10 cellular contexts compared by ENCODE assay signal in the genomic region with DNA sequence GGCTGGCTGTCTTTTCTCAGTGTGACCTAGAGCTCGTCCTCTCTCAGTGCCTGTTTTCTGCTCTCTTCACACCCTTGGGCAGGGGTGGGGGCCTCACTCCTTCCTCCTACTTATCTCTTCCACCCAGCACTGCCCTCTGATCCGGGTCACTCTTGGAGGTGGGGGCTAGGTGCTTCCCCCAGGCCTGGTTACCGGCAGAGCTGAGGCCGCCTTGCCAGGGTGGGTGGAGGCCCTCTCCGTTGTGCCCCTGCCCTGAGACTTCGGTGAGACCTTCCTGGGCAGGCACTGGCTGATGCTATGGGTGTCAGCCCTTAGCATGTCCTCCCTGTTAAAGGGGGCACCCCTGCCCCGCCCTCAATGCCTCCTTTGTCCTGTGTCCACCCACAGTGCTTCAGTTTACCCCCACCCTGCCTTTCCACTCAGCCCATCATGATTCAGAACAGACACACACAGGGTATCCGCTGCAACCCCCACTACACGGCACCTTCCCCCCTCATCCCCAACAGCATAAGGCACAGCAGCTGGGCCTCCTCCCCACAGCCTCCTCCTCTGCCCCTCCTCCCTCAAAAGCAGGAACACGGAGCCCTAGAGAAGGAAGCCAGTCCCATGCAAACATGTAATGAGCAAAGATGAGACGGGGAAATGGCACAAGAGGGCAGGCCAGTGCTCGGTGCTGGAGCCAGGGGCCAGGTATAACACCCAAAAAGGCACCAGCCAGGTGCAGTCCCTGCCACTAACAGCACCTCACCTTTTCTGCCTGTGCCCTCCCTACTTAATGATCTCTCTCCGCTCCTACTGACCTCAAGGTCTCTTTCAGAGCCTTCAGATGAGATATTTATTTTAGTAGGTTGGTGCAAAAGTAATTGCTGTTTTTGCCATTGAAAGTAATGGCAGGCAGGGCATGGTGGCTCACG. TPM values are rescaled to one million over a fixed set of nuclear protein-coding genes. Genes with fewer than 3 reads are reported as not detected.
A peak's percentile ranks its signal among the peaks of the same experiment; 100 is the strongest.
DNase-seq lines count a peak whose midpoint lies in the region; ATAC-seq, FAIRE-seq and TF ChIP-seq lines count a peak whose summit lies in the region.
"Had no signal": no experiment of that assay in that cellular context is flagged by ENCODE, and none has a peak within 500 bp of the region (broad histone marks: within the 10 kb centered on the region; RNA-seq: fewer than 3 reads in every experiment).

No MANE protein-coding gene starts in this region.

- no peak overlapping the region for H3K27ac ChIP-seq in HepG2 (ENCODE audit: extremely low read length, insufficient read depth, low read length)
- H3K27ac ChIP-seq: prostate gland had no signal

- H2AFZ ChIP-seq in HepG2 (ENCODE audit: low read length), result no peak overlapping the region

- TF ChIP-seq CTCF in HepG2 (CRISPR knock-in tag; IDR thresholded peaks at IDR 0.05), result peak; percentile 34; the same call in 1 of the 2 replicates

- 8% methylated on average over 11 of the region's 14 CpGs for WGBS in HepG2 (ENCODE audit: low lambda C conversion rate)

- TF ChIP-seq POLR2A in HepG2 (IDR thresholded peaks at IDR 0.05; ENCODE audit: insufficient read depth in 1 of 2, low read depth in 2 of 2, low read length in 2 of 2), result no peak

- H4K20me1 ChIP-seq in HepG2 (ENCODE audit: insufficient read depth, low read length), result no peaks in the 10 kb centered on the region

- H3K9me3 ChIP-seq in HepG2 (ENCODE audit: low read length), result no peaks in the 10 kb centered on the region
- H3K9me3 ChIP-seq: prostate gland had no signal

- intact Hi-C loops in HepG2 (cut with micrococcal nuclease; ENCODE audit: unreplicated experiment), result no loop called here

- H3K4me3 ChIP-seq in HepG2 (replicated peaks in 1 of 3; ENCODE audit: insufficient read depth in 1 of 3, low read depth in 2 of 3, low read length in 3 of 3), result peak overlapping the region in 1 of 3 experiments; percentile 61; a peak in 2 of 6 replicates
- H3K4me3 ChIP-seq: prostate gland had no signal

- peaks cover 0 to 4% of the 10 kb centered on the region in 2 experiments; a peak in 1 of 5 replicates for H3K27me3 ChIP-seq in HepG2 (ENCODE audit: control insufficient read depth in 1 of 2, insufficient read depth in 2 of 2, low read length in 2 of 2)

- no peak overlapping the region for H3K9ac ChIP-seq in HepG2 (ENCODE audit: insufficient read depth, low read depth, low read length)

- peak; percentile 45 for ATAC-seq in HepG2
- ATAC-seq: activated CD8-positive, alpha-beta T cell treated with anti-CD3 and anti-CD28 coated beads for 36 hours had no signal

- no peak for TF ChIP-seq EP300 in HepG2 (IDR thresholded peaks at IDR 0.05; ENCODE audit: low read depth in 2 of 2, low read length in 2 of 2)
- no peak for TF ChIP-seq EP300 in HepG2 (CRISPR knock-in tag; IDR thresholded peaks at IDR 0.05; ENCODE audit: borderline replicate concordance)

- CTCF ChIA-PET in HepG2 (lab: Yijun Ruan, JAX; ENCODE audit: low intra/inter-chr PET ratio, low total read pairs), result no interaction called here

- H3K4me1 ChIP-seq in HepG2 (ENCODE audit: insufficient read depth, low read length), result peaks cover 37% of the 10 kb centered on the region

- no peak for TF ChIP-seq RAD21 in HepG2 (CRISPR knock-in tag; IDR thresholded peaks at IDR 0.05)

- no peak for FAIRE-seq in HepG2 (lab: Jason Lieb, UNC)

- DNase-seq in EH (ENCODE audit: low read depth), result peak; percentile 9
- DNase-seq in NOMO-1 treated with DMSO at 0.1 percent for 48 hours (lab: John Stamatoyannopoulos, UW; ENCODE audit: unreplicated experiment), result peak; percentile 28
- DNase-seq in HepG2 (ENCODE audit: low spot score), result no peak
- DNase-seq in medulla oblongata (ENCODE audit: extremely low spot score), result no peak
- DNase-seq in G401 (ENCODE audit: low spot score), result no peak
- DNase-seq in T-helper 2 cell, result no peak
- DNase-seq: activated CD8-positive, alpha-beta T cell treated with anti-CD3 and anti-CD28 coated beads for 36 hours had no signal

- no peaks in the 10 kb centered on the region for H3K36me3 ChIP-seq in HepG2 (replicated peaks in 1 of 2; ENCODE audit: control insufficient read depth in 1 of 2, insufficient read depth in 2 of 2, low read length in 2 of 2)
- H3K36me3 ChIP-seq: prostate gland had no signal

- BruUV-seq in HepG2 (replicated peaks; lab: Mats Ljungman, UMichigan), result no TSS peak

- peak overlapping the region; percentile 74 for H3K4me2 ChIP-seq in HepG2 (ENCODE audit: low read depth, low read length)

- no peaks in the 10 kb centered on the region for H3K79me2 ChIP-seq in HepG2 (ENCODE audit: insufficient read depth, low read length)

- POLR2A ChIA-PET in HepG2 (lab: Yijun Ruan, JAX), result interaction anchor here (0.6 to 2.0 kb wide), 5 partner anchors 10 to 83 kb away, joined by 3 to 5 read pairs (median 3); a partner anchor contains a TSS

- in situ Hi-C loops in HepG2 (cut with HindIII; ENCODE audit: extremely low pct_ligation_motif_present, low pct_unique_long_range_greater_than_20kb) (no loop called here), G401 (cut with HindIII; ENCODE audit: low sequenced_read_pairs) (no loop called here)

RNA-seq across cellular contexts. Expression of a gene that starts 9.8 kb away (rescaled TPM):
- total RNA-seq in HepG2 (2016; rRNA removed; fragmentation: Illumina TruSeq; extraction: Trizol), result 0.56 and 2.4 TPM in 2 replicates
- 1.5 and 2.6 TPM in 2 replicates for total RNA-seq in HepG2 (2016; cell fraction: cytosol; rRNA removed; fragmentation: Illumina TruSeq; extraction: Trizol; ENCODE audit: low read depth)
- 0.52 and 2.8 TPM in 2 replicates for total RNA-seq in HepG2 (2016; cell fraction: insoluble cytoplasmic fraction; rRNA removed; fragmentation: Illumina TruSeq; extraction: Trizol)
- 1.8 TPM in 2 replicates for total RNA-seq in HepG2 (2016; cell fraction: membrane; rRNA removed; fragmentation: Illumina TruSeq; extraction: Trizol)
- total RNA-seq in HepG2 (2016; cell fraction: nucleus; rRNA removed; fragmentation: Illumina TruSeq; extraction: Trizol), result 3.4 and 4.8 TPM in 2 replicates
- polyA plus RNA-seq in HepG2 (2011; rRNA removed), result 3.0 and 4.7 TPM in 2 replicates
- 0.46 and 1.3 TPM in 2 replicates for polyA plus RNA-seq in HepG2 (2011; cell fraction: cytosol; rRNA removed)
- 20.3 and 24.6 TPM in 2 replicates for polyA plus RNA-seq in HepG2 (2011; cell fraction: nucleus; rRNA removed)
- polyA plus RNA-seq in HepG2 (2012), result 2.1 and 3.9 TPM in 2 replicates
- 1.4 and 1.9 TPM in 2 replicates for polyA plus RNA-seq in HepG2 (2016; cell fraction: cytosol; fragmentation: Illumina TruSeq; extraction: Trizol; ENCODE audit: low read depth)
- 0.72 and 0.99 TPM in 2 replicates for polyA plus RNA-seq in HepG2 (2016; cell fraction: insoluble cytoplasmic fraction; fragmentation: Illumina TruSeq; extraction: Trizol; ENCODE audit: low read depth)
- 1.6 and 1.8 TPM in 2 replicates for polyA plus RNA-seq in HepG2 (2016; cell fraction: membrane; fragmentation: Illumina TruSeq; extraction: Trizol; ENCODE audit: low read depth)
- 17.4 and 18.0 TPM in 2 replicates for polyA plus RNA-seq in HepG2 (2016; cell fraction: nucleus; fragmentation: Illumina TruSeq; extraction: Trizol; ENCODE audit: insufficient read depth, low read depth)
- 0.18 and 0.28 TPM in 2 replicates for polyA minus RNA-seq in HepG2 (2011; rRNA and poly(A)+ RNA removed; ENCODE audit: low replicate concordance)
- not detected in 2 replicates for polyA minus RNA-seq in HepG2 (2011; cell fraction: cytosol; rRNA and poly(A)+ RNA removed)
- 1.0 and 1.9 TPM in 2 replicates for polyA minus RNA-seq in HepG2 (2011; cell fraction: nucleus; rRNA and poly(A)+ RNA removed)
- 0.55 and 1.6 TPM in 2 replicates for total RNA-seq in G401 (2014; rRNA removed; shearing (Covaris generic))

RNA-seq across cellular contexts. Expression of a gene that starts 10.1 kb away (rescaled TPM):
- total RNA-seq in HepG2 (2016; rRNA removed; fragmentation: Illumina TruSeq; extraction: Trizol), result 0.46 TPM in 1 of 2 replicates, not detected in the other
- total RNA-seq in HepG2 (2016; cell fraction: cytosol; rRNA removed; fragmentation: Illumina TruSeq; extraction: Trizol; ENCODE audit: low read depth), result 0.26 TPM in 1 of 2 replicates, not detected in the other
- total RNA-seq in HepG2 (2016; cell fraction: insoluble cytoplasmic fraction; rRNA removed; fragmentation: Illumina TruSeq; extraction: Trizol), result 0.22 and 0.35 TPM in 2 replicates
- 0.09 TPM in 1 of 2 replicates, not detected in the other for total RNA-seq in HepG2 (2016; cell fraction: membrane; rRNA removed; fragmentation: Illumina TruSeq; extraction: Trizol)
- total RNA-seq in HepG2 (2016; cell fraction: nucleus; rRNA removed; fragmentation: Illumina TruSeq; extraction: Trizol), result 0.44 and 0.56 TPM in 2 replicates
- 1.6 and 1.9 TPM in 2 replicates for polyA plus RNA-seq in HepG2 (2011; rRNA removed)
- 0.49 and 1.0 TPM in 2 replicates for polyA plus RNA-seq in HepG2 (2011; cell fraction: cytosol; rRNA removed)
- 29.1 and 52.4 TPM in 2 replicates for polyA plus RNA-seq in HepG2 (2011; cell fraction: nucleus; rRNA removed)
- polyA plus RNA-seq in HepG2 (2012), result 1.6 and 1.8 TPM in 2 replicates
- not detected in 2 replicates for polyA plus RNA-seq in HepG2 (2016; cell fraction: cytosol; fragmentation: Illumina TruSeq; extraction: Trizol; ENCODE audit: low read depth)
- polyA plus RNA-seq in HepG2 (2016; cell fraction: insoluble cytoplasmic fraction; fragmentation: Illumina TruSeq; extraction: Trizol; ENCODE audit: low read depth), result 0.11 TPM in 1 of 2 replicates, not detected in the other
- polyA plus RNA-seq in HepG2 (2016; cell fraction: membrane; fragmentation: Illumina TruSeq; extraction: Trizol; ENCODE audit: low read depth), result not detected in 2 replicates
- 1.4 and 2.3 TPM in 2 replicates for polyA plus RNA-seq in HepG2 (2016; cell fraction: nucleus; fragmentation: Illumina TruSeq; extraction: Trizol; ENCODE audit: insufficient read depth, low read depth)
- 1.5 and 4.0 TPM in 2 replicates for polyA minus RNA-seq in HepG2 (2011; rRNA and poly(A)+ RNA removed; ENCODE audit: low replicate concordance)
- polyA minus RNA-seq in HepG2 (2011; cell fraction: cytosol; rRNA and poly(A)+ RNA removed), result 0.49 and 0.97 TPM in 2 replicates
- polyA minus RNA-seq in HepG2 (2011; cell fraction: nucleus; rRNA and poly(A)+ RNA removed), result 1.7 and 3.1 TPM in 2 replicates
- 13.2 and 14.8 TPM in 2 replicates for total RNA-seq in G401 (2014; rRNA removed; shearing (Covaris generic))

RNA-seq across cellular contexts. Expression of a gene that starts 13.0 kb away (rescaled TPM):
- total RNA-seq in HepG2 (2016; rRNA removed; fragmentation: Illumina TruSeq; extraction: Trizol), result 1.5 and 2.9 TPM in 2 replicates
- 1.1 and 1.9 TPM in 2 replicates for total RNA-seq in HepG2 (2016; cell fraction: cytosol; rRNA removed; fragmentation: Illumina TruSeq; extraction: Trizol; ENCODE audit: low read depth)
- total RNA-seq in HepG2 (2016; cell fraction: insoluble cytoplasmic fraction; rRNA removed; fragmentation: Illumina TruSeq; extraction: Trizol), result 1.0 and 3.0 TPM in 2 replicates
- 1.7 and 2.0 TPM in 2 replicates for total RNA-seq in HepG2 (2016; cell fraction: membrane; rRNA removed; fragmentation: Illumina TruSeq; extraction: Trizol)
- total RNA-seq in HepG2 (2016; cell fraction: nucleus; rRNA removed; fragmentation: Illumina TruSeq; extraction: Trizol), result 1.6 and 2.6 TPM in 2 replicates
- 3.1 and 4.0 TPM in 2 replicates for polyA plus RNA-seq in HepG2 (2011; rRNA removed)
- 3.1 and 6.6 TPM in 2 replicates for polyA plus RNA-seq in HepG2 (2011; cell fraction: cytosol; rRNA removed)
- polyA plus RNA-seq in HepG2 (2011; cell fraction: nucleus; rRNA removed), result 2.1 and 3.1 TPM in 2 replicates
- polyA plus RNA-seq in HepG2 (2012), result 2.3 and 2.5 TPM in 2 replicates
- polyA plus RNA-seq in HepG2 (2016; cell fraction: cytosol; fragmentation: Illumina TruSeq; extraction: Trizol; ENCODE audit: low read depth), result 1.4 and 1.9 TPM in 2 replicates
- polyA plus RNA-seq in HepG2 (2016; cell fraction: insoluble cytoplasmic fraction; fragmentation: Illumina TruSeq; extraction: Trizol; ENCODE audit: low read depth), result 1.4 and 1.6 TPM in 2 replicates
- 1.5 and 1.8 TPM in 2 replicates for polyA plus RNA-seq in HepG2 (2016; cell fraction: membrane; fragmentation: Illumina TruSeq; extraction: Trizol; ENCODE audit: low read depth)
- 3.3 and 3.9 TPM in 2 replicates for polyA plus RNA-seq in HepG2 (2016; cell fraction: nucleus; fragmentation: Illumina TruSeq; extraction: Trizol; ENCODE audit: insufficient read depth, low read depth)
- polyA minus RNA-seq in HepG2 (2011; rRNA and poly(A)+ RNA removed; ENCODE audit: low replicate concordance), result 0.09 and 3.3 TPM in 2 replicates
- 1.6 and 2.0 TPM in 2 replicates for polyA minus RNA-seq in HepG2 (2011; cell fraction: cytosol; rRNA and poly(A)+ RNA removed)
- 1.7 and 2.4 TPM in 2 replicates for polyA minus RNA-seq in HepG2 (2011; cell fraction: nucleus; rRNA and poly(A)+ RNA removed)
- 2.4 and 7.1 TPM in 2 replicates for total RNA-seq in G401 (2014; rRNA removed; shearing (Covaris generic))
- total RNA-seq: HT1080, lung microvascular endothelial cell had no signal

RNA-seq across cellular contexts. Expression of a gene that starts 16.0 kb away (rescaled TPM):
- 21.0 and 22.6 TPM in 2 replicates for total RNA-seq in HepG2 (2016; rRNA removed; fragmentation: Illumina TruSeq; extraction: Trizol)
- 19.4 and 21.0 TPM in 2 replicates for total RNA-seq in HepG2 (2016; cell fraction: cytosol; rRNA removed; fragmentation: Illumina TruSeq; extraction: Trizol; ENCODE audit: low read depth)
- total RNA-seq in HepG2 (2016; cell fraction: insoluble cytoplasmic fraction; rRNA removed; fragmentation: Illumina TruSeq; extraction: Trizol), result 19.6 and 21.9 TPM in 2 replicates
- total RNA-seq in HepG2 (2016; cell fraction: membrane; rRNA removed; fragmentation: Illumina TruSeq; extraction: Trizol), result 26.6 and 29.0 TPM in 2 replicates
- 10.0 and 11.9 TPM in 2 replicates for total RNA-seq in HepG2 (2016; cell fraction: nucleus; rRNA removed; fragmentation: Illumina TruSeq; extraction: Trizol)
- polyA plus RNA-seq in HepG2 (2011; rRNA removed), result 24.7 and 27.8 TPM in 2 replicates
- polyA plus RNA-seq in HepG2 (2011; cell fraction: cytosol; rRNA removed), result 16.9 and 23.1 TPM in 2 replicates
- 41.9 and 53.1 TPM in 2 replicates for polyA plus RNA-seq in HepG2 (2011; cell fraction: nucleus; rRNA removed)
- 9.2 and 16.3 TPM in 2 replicates for polyA plus RNA-seq in HepG2 (2012)
- 23.2 and 31.5 TPM in 2 replicates for polyA plus RNA-seq in HepG2 (2016; cell fraction: cytosol; fragmentation: Illumina TruSeq; extraction: Trizol; ENCODE audit: low read depth)
- 24.7 and 26.8 TPM in 2 replicates for polyA plus RNA-seq in HepG2 (2016; cell fraction: insoluble cytoplasmic fraction; fragmentation: Illumina TruSeq; extraction: Trizol; ENCODE audit: low read depth)
- 26.3 and 32.9 TPM in 2 replicates for polyA plus RNA-seq in HepG2 (2016; cell fraction: membrane; fragmentation: Illumina TruSeq; extraction: Trizol; ENCODE audit: low read depth)
- polyA plus RNA-seq in HepG2 (2016; cell fraction: nucleus; fragmentation: Illumina TruSeq; extraction: Trizol; ENCODE audit: insufficient read depth, low read depth), result 34.9 and 35.0 TPM in 2 replicates
- polyA minus RNA-seq in HepG2 (2011; rRNA and poly(A)+ RNA removed; ENCODE audit: low replicate concordance), result 15.1 and 48.5 TPM in 2 replicates
- 2.3 and 2.8 TPM in 2 replicates for polyA minus RNA-seq in HepG2 (2011; cell fraction: cytosol; rRNA and poly(A)+ RNA removed)
- 6.7 and 6.8 TPM in 2 replicates for polyA minus RNA-seq in HepG2 (2011; cell fraction: nucleus; rRNA and poly(A)+ RNA removed)
- 25.2 and 26.2 TPM in 2 replicates for total RNA-seq in G401 (2014; rRNA removed; shearing (Covaris generic))

RNA-seq across cellular contexts. Expression of a gene that starts 28.9 kb away (rescaled TPM):
- total RNA-seq in HepG2 (2016; rRNA removed; fragmentation: Illumina TruSeq; extraction: Trizol), result 12.8 and 37.9 TPM in 2 replicates
- 2.8 and 3.4 TPM in 2 replicates for total RNA-seq in HepG2 (2016; cell fraction: cytosol; rRNA removed; fragmentation: Illumina TruSeq; extraction: Trizol; ENCODE audit: low read depth)
- total RNA-seq in HepG2 (2016; cell fraction: insoluble cytoplasmic fraction; rRNA removed; fragmentation: Illumina TruSeq; extraction: Trizol), result 11.2 and 38.7 TPM in 2 replicates
- 6.9 and 8.2 TPM in 2 replicates for total RNA-seq in HepG2 (2016; cell fraction: membrane; rRNA removed; fragmentation: Illumina TruSeq; extraction: Trizol)
- total RNA-seq in HepG2 (2016; cell fraction: nucleus; rRNA removed; fragmentation: Illumina TruSeq; extraction: Trizol), result 36.6 and 43.7 TPM in 2 replicates
- polyA plus RNA-seq in HepG2 (2011; rRNA removed), result 98.4 and 153 TPM in 2 replicates
- polyA plus RNA-seq in HepG2 (2011; cell fraction: cytosol; rRNA removed), result 88.6 and 125 TPM in 2 replicates
- 70.4 and 93.5 TPM in 2 replicates for polyA plus RNA-seq in HepG2 (2011; cell fraction: nucleus; rRNA removed)
- polyA plus RNA-seq in HepG2 (2012), result 31.4 and 71.9 TPM in 2 replicates
- 2.4 and 2.5 TPM in 2 replicates for polyA plus RNA-seq in HepG2 (2016; cell fraction: cytosol; fragmentation: Illumina TruSeq; extraction: Trizol; ENCODE audit: low read depth)
- 12.7 and 15.7 TPM in 2 replicates for polyA plus RNA-seq in HepG2 (2016; cell fraction: insoluble cytoplasmic fraction; fragmentation: Illumina TruSeq; extraction: Trizol; ENCODE audit: low read depth)
- 4.6 and 5.2 TPM in 2 replicates for polyA plus RNA-seq in HepG2 (2016; cell fraction: membrane; fragmentation: Illumina TruSeq; extraction: Trizol; ENCODE audit: low read depth)
- 75.8 and 77.2 TPM in 2 replicates for polyA plus RNA-seq in HepG2 (2016; cell fraction: nucleus; fragmentation: Illumina TruSeq; extraction: Trizol; ENCODE audit: insufficient read depth, low read depth)
- polyA minus RNA-seq in HepG2 (2011; rRNA and poly(A)+ RNA removed; ENCODE audit: low replicate concordance), result 19.2 and 165 TPM in 2 replicates
- polyA minus RNA-seq in HepG2 (2011; cell fraction: cytosol; rRNA and poly(A)+ RNA removed), result 97.0 and 140 TPM in 2 replicates
- 31.8 and 54.1 TPM in 2 replicates for polyA minus RNA-seq in HepG2 (2011; cell fraction: nucleus; rRNA and poly(A)+ RNA removed)
- total RNA-seq in G401 (2014; rRNA removed; shearing (Covaris generic)), result 14.5 and 16.9 TPM in 2 replicates

Comparison
In these comparisons a context has a peak if more than half of its experiments do, and no peak if none do; other contexts are left out.
1. DNase-seq: peak in EH (single experiment) and NOMO-1 treated with DMSO at 0.1 percent for 48 hours (single experiment); none in HepG2 (single experiment), medulla oblongata (single experiment), G401 (single experiment) and T-helper 2 cell (0 of 5).